8 cellular contexts compared by ENCODE assay signal in the genomic region with DNA sequence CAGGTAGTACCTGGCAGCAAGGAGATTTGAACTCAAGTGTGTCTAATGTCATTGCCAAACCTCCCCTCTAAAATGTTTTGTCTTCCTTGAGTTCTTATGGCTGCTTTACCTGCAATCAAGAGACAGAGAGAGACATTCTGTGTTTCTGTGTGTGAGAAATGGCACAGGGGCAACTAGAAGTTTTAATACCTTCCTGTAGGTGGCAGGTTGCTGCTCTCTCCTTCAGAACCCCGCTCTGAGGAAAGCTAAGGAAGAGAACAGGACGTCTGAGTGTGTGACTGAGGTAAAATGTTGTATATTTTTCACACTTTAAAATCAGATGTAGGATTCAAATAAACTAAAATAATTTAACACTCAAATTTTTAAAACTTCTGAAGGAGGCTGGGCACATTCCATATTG. TPM values are rescaled to one million over a fixed set of nuclear protein-coding genes. Genes with fewer than 3 reads are reported as not detected.
DNase-seq lines count a peak whose midpoint lies in the region; TF ChIP-seq lines count a peak whose summit lies in the region.

No MANE protein-coding gene starts in this region.

- no peak overlapping the region for H2AK5ac ChIP-seq in trophoblast cell (ENCODE audit: low read length)

- H4K20me1 ChIP-seq in DOHH2 (ENCODE audit: control insufficient read depth, insufficient read depth, low read depth, low read length) = no peaks in the 10 kb centered on the region
- H4K20me1 ChIP-seq in GM23248 (ENCODE audit: insufficient read depth) = no peaks in the 10 kb centered on the region

- no peaks in the 10 kb centered on the region for H3K79me1 ChIP-seq in trophoblast cell (ENCODE audit: low read length)

- no peak overlapping the region for H2BK12ac ChIP-seq in trophoblast cell (ENCODE audit: low read length)

- H3K4me3 ChIP-seq in DOHH2 (ENCODE audit: low read length) = no peak overlapping the region
- no peak overlapping the region for H3K4me3 ChIP-seq in GM23248
- no peak overlapping the region for H3K4me3 ChIP-seq in epithelial cell of proximal tubule (ENCODE audit: low read depth, low read length)
- H3K4me3 ChIP-seq in trophoblast cell (ENCODE audit: low read depth, low read length) = no peak overlapping the region

- no peaks in the 10 kb centered on the region for H3K27me3 ChIP-seq in DOHH2 (ENCODE audit: control insufficient read depth, low read length)
- H3K27me3 ChIP-seq in GM23248 (replicated peaks; ENCODE audit: insufficient read depth) = no peaks in the 10 kb centered on the region
- H3K27me3 ChIP-seq in trophoblast cell (ENCODE audit: insufficient read depth, low read length) = no peaks in the 10 kb centered on the region

- H3F3A ChIP-seq in DOHH2 (ENCODE audit: control insufficient read depth, insufficient read depth) (no peaks in the 10 kb centered on the region), GM23248 (ENCODE audit: insufficient read depth) (no peaks in the 10 kb centered on the region)

- no peak overlapping the region for H3K9ac ChIP-seq in GM23248
- H3K9ac ChIP-seq in trophoblast cell (ENCODE audit: low read length) = no peak overlapping the region

- TF ChIP-seq CTCF in DOHH2 (IDR thresholded peaks at IDR 0.05; ENCODE audit: low read depth, low read length, poor library complexity, severe bottlenecking) (peak; percentile 63), epithelial cell of proximal tubule (conservative IDR thresholded peaks at IDR 0.05; ENCODE audit: low read depth, low read length) (peak; percentile 80)

- peak; percentile 55 for DNase-seq in GM23248
- peak; percentile 13 for DNase-seq in NCI-H510A (lab: John Stamatoyannopoulos, UW)
- no peak for DNase-seq in epithelial cell of proximal tubule (ENCODE audit: low read depth)
- peak; percentile 21 to 63 for DNase-seq in trophoblast cell
- DNase-seq in stimulated activated CD4-positive, alpha-beta T cell treated with anti-CD3 and anti-CD28 coated beads, Interleukin-4, amount 100 ng/mL, for 4 hours = no peak
- no peak for DNase-seq in NCI-H1092 (lab: John Stamatoyannopoulos, UW)
- DNase-seq in 8988T = no peak

- in situ Hi-C loops in GM23248 (cut with MboI) = no loop called here

- H3K79me2 ChIP-seq in DOHH2 (ENCODE audit: control insufficient read depth, low read length) (no peaks in the 10 kb centered on the region), GM23248 (ENCODE audit: insufficient read depth) (no peaks in the 10 kb centered on the region), trophoblast cell (ENCODE audit: control insufficient read depth, insufficient read depth, low read length, poor library complexity) (no peaks in the 10 kb centered on the region)

- H3K36me3 ChIP-seq in DOHH2 (ENCODE audit: control insufficient read depth, low read length) (no peaks in the 10 kb centered on the region), GM23248 (ENCODE audit: low read depth) (no peaks in the 10 kb centered on the region; the same call in 1 of the 2 replicates), trophoblast cell (ENCODE audit: control insufficient read depth in 1 of 2, insufficient read depth in 2 of 2, low read length in 2 of 2) (no peaks in the 10 kb centered on the region)

- no peak overlapping the region for H3K14ac ChIP-seq in trophoblast cell (ENCODE audit: low read length)

- whole genome bisulfite sequencing in GM23248 (ENCODE audit: low coverage in 1 of 2, low lambda C conversion rate in 2 of 2, missing lambda C conversion rate in 2 of 2), 2 experiments = 87 to 94% methylated on average over 2 of the region's 2 CpGs
- no CpG with 5 or more reads among the region's 2 CpGs for WGBS in trophoblast cell (ENCODE audit: extremely low coverage, insufficient coverage, insufficient read length)

- H3K27ac ChIP-seq in DOHH2 (ENCODE audit: low read depth, low read length) (no peak overlapping the region), GM23248 (no peak overlapping the region), trophoblast cell (ENCODE audit: low read depth, low read length) (no peak overlapping the region)

- H2BK5ac ChIP-seq in trophoblast cell (ENCODE audit: low read depth, low read length, poor library complexity) = no peak overlapping the region

- H3K9me3 ChIP-seq in DOHH2 (ENCODE audit: control insufficient read depth, insufficient read depth, low read length) (no peaks in the 10 kb centered on the region), GM23248 (ENCODE audit: low read depth) (no peaks in the 10 kb centered on the region), trophoblast cell (ENCODE audit: insufficient read depth, low read depth, low read length) (no peaks in the 10 kb centered on the region)

- no peak overlapping the region for H3K18ac ChIP-seq in trophoblast cell (ENCODE audit: low read length)

- H3K23ac ChIP-seq in trophoblast cell (ENCODE audit: low read length) = no peak overlapping the region

- H2BK120ac ChIP-seq in trophoblast cell (ENCODE audit: insufficient read depth, low read length, poor library complexity) = no peak overlapping the region

- no peaks in the 10 kb centered on the region for H3K9me2 ChIP-seq in DOHH2 (replicated peaks; ENCODE audit: control insufficient read depth, low read length)
- no peaks in the 10 kb centered on the region for H3K9me2 ChIP-seq in GM23248 (ENCODE audit: insufficient read depth)

- H3K4me1 ChIP-seq in DOHH2 (ENCODE audit: control insufficient read depth, low read length) = no peaks in the 10 kb centered on the region
- H3K4me1 ChIP-seq in GM23248 (ENCODE audit: insufficient read depth) = no peaks in the 10 kb centered on the region
- H3K4me1 ChIP-seq in trophoblast cell (ENCODE audit: control insufficient read depth in 1 of 2, insufficient read depth in 2 of 2, low read length in 2 of 2) = peaks cover 0 to 4% of the 10 kb centered on the region in 2 experiments

- H4K12ac ChIP-seq in trophoblast cell (ENCODE audit: low read depth, low read length) = no peak overlapping the region

- H4K8ac ChIP-seq in trophoblast cell (ENCODE audit: low read depth, low read length) = no peak overlapping the region

- no peak overlapping the region for H3K4ac ChIP-seq in trophoblast cell (ENCODE audit: low read depth, low read length)

- H2AFZ ChIP-seq in GM23248 (no peak overlapping the region), trophoblast cell (ENCODE audit: insufficient read depth, low read length, poor library complexity) (no peak overlapping the region)

- H4K91ac ChIP-seq in trophoblast cell (ENCODE audit: low read depth, low read length) = no peak overlapping the region

- H3K4me2 ChIP-seq in DOHH2 (ENCODE audit: low read length) (no peak overlapping the region), GM23248 (ENCODE audit: unreplicated experiment) (no peak overlapping the region), trophoblast cell (ENCODE audit: low read length) (no peak overlapping the region)

RNA-seq across cellular contexts. Expression of a gene that starts 19.2 kb away (rescaled TPM):
- 4.2 and 14.5 TPM in 2 replicates for total RNA-seq in GM23248 (2014; rRNA removed; shearing (Covaris generic))
- polyA plus RNA-seq in GM23248 (2016; fragmentation: Nextera tagmentation; extraction: Ambion mirVana) = 5.5 and 6.2 TPM in 2 replicates
- 7.5 and 15.2 TPM in 2 replicates for total RNA-seq in epithelial cell of proximal tubule
- 3.7 and 4.3 TPM in 2 replicates for polyA plus RNA-seq in trophoblast cell (2013)

Comparison
In these comparisons a context has a peak if more than half of its experiments do, and no peak if none do; other contexts are left out.
1. DNase-seq: peak in GM23248 (single experiment), NCI-H510A (single experiment) and trophoblast cell (2 of 2); none in epithelial cell of proximal tubule (single experiment), stimulated activated CD4-positive, alpha-beta T cell treated with anti-CD3 and anti-CD28 coated beads, Interleukin-4, amount 100 ng/mL, for 4 hours (0 of 2), NCI-H1092 (single experiment) and 8988T (single experiment).